ENCODE assay signal across 23 cellular contexts in genomic region chr4:128512767-128513322, GRCh38.
DNase-seq lines count a peak whose midpoint lies in the region; ATAC-seq, FAIRE-seq and TF ChIP-seq lines count a peak whose summit lies in the region.
"Had no signal": no experiment of that assay in that cellular context is flagged by ENCODE, and none has a peak within 500 bp of the region (broad histone marks: within the 10 kb centered on the region; RNA-seq: fewer than 3 reads in every experiment).

No MANE protein-coding gene starts in this region.

- H3K79me2 ChIP-seq in K562 (ENCODE audit: control insufficient read depth, insufficient read depth, low read length): no peaks in the 10 kb centered on the region

- H3K27ac Mint-ChIP-seq in activated T-cell treated with anti-CD3 and anti-CD28 coated beads, Interleukin-2, amount 50 U/mL, for 72 hours: peak overlapping the region; percentile 36
- H3K27ac Mint-ChIP-seq in activated T-cell treated with anti-CD3 and anti-CD28 coated beads, Interleukin-2, amount 50 U/mL, for 24 hours: no peak overlapping the region
- peak overlapping the region; percentile 33 to 98 for H3K27ac Mint-ChIP-seq in stimulated activated naive CD8-positive, alpha-beta T cell treated with anti-CD3 and anti-CD28 coated beads, Interleukin-15, amount 100 ng/mL, for 72 hours
- H3K27ac Mint-ChIP-seq: activated B cell treated with CpG ODN at 0.5 μM for 24 hours had no signal

- H3K4me3 Mint-ChIP-seq in activated T-cell treated with anti-CD3 and anti-CD28 coated beads, Interleukin-2, amount 50 U/mL, for 72 hours: no peak overlapping the region
- H3K4me3 Mint-ChIP-seq in activated T-cell treated with anti-CD3 and anti-CD28 coated beads, Interleukin-2, amount 50 U/mL, for 24 hours: no peak overlapping the region
- H3K4me3 Mint-ChIP-seq in stimulated activated naive CD8-positive, alpha-beta T cell treated with anti-CD3 and anti-CD28 coated beads, Interleukin-15, amount 100 ng/mL, for 72 hours: no peak overlapping the region
- H3K4me3 Mint-ChIP-seq: activated B cell treated with CpG ODN at 0.5 μM for 24 hours, brain had no signal

- intact Hi-C loops in K562 (cut with micrococcal nuclease): loop anchor here (10.0 kb wide), 1 partner anchor 228 kb away; the partner anchor contains the start of gene PGRMC2

- TF ChIP-seq POLR2A in NB4 (IDR thresholded peaks at IDR 0.05; ENCODE audit: extremely low read depth, insufficient read length): no peak
- TF ChIP-seq POLR2A in K562 (conservative IDR thresholded peaks at IDR 0.05): no peak

- H3K36me3 Mint-ChIP-seq in activated T-cell treated with anti-CD3 and anti-CD28 coated beads, Interleukin-2, amount 50 U/mL, for 72 hours (ENCODE audit: insufficient read depth in 2 of 2): peaks cover 7 to 17% of the 10 kb centered on the region in 2 donors
- H3K36me3 Mint-ChIP-seq in activated T-cell treated with anti-CD3 and anti-CD28 coated beads, Interleukin-2, amount 50 U/mL, for 24 hours (ENCODE audit: low read depth): no peaks in the 10 kb centered on the region
- H3K36me3 Mint-ChIP-seq: brain had no signal

- POLR2A ChIA-PET in K562 (lab: Yijun Ruan, JAX): interaction anchor here (0.6 kb wide), 1 partner anchor 58 kb away, joined by 3 read pairs; no protein-coding TSS in a partner anchor

- no peaks in the 10 kb centered on the region for H3K27me3 ChIP-seq in K562 (ENCODE audit: control insufficient read depth in 2 of 2, insufficient read depth in 2 of 2, low read length in 2 of 2)
- H3K27me3 ChIP-seq: dorsolateral prefrontal cortex, esophagus squamous epithelium, sigmoid colon had no signal

- H2AFZ ChIP-seq in K562 (ENCODE audit: low read depth, low read length): 0 out of 2 replicates have a peak overlapping the region, but pooled peaks have one; percentile 44

- TF ChIP-seq CTCF in NB4 (IDR thresholded peaks at IDR 0.05; ENCODE audit: low read depth, low read length) (no peak), K562 (IDR thresholded peaks at IDR 0.05 in 2 of 3, conservative IDR thresholded peaks at IDR 0.05 in 1 of 3; ENCODE audit: insufficient read depth in 2 of 3, low read depth in 1 of 3, low read length in 3 of 3) (no peak)

- no peaks in the 10 kb centered on the region for H3K36me3 ChIP-seq in K562 (ENCODE audit: control insufficient read depth, insufficient read depth, low read length)
- H3K36me3 ChIP-seq: esophagus squamous epithelium, sigmoid colon, thoracic aorta had no signal

- ATAC-seq in activated T-cell treated with anti-CD3 and anti-CD28 coated beads, Interleukin-2, amount 50 U/mL, for 72 hours (replicated peaks in 1 of 2): no peak
- ATAC-seq in K562 (no peak), esophagus mucosa (no peak), HG03159 (IDR thresholded peaks at IDR 0.05; ENCODE audit: unreplicated experiment) (no peak)
- ATAC-seq in stimulated activated naive CD8-positive, alpha-beta T cell treated with anti-CD3 and anti-CD28 coated beads, Interleukin-15, amount 100 ng/mL, for 72 hours: no peak
- ATAC-seq: A549, left cardiac atrium, mucosa of descending colon had no signal

- no peaks in the 10 kb centered on the region for H3K27me3 Mint-ChIP-seq in activated T-cell treated with anti-CD3 and anti-CD28 coated beads, Interleukin-2, amount 50 U/mL, for 72 hours (ENCODE audit: low read depth)
- no peaks in the 10 kb centered on the region for H3K27me3 Mint-ChIP-seq in activated T-cell treated with anti-CD3 and anti-CD28 coated beads, Interleukin-2, amount 50 U/mL, for 24 hours
- H3K27me3 Mint-ChIP-seq in stimulated activated naive CD8-positive, alpha-beta T cell treated with anti-CD3 and anti-CD28 coated beads, Interleukin-15, amount 100 ng/mL, for 72 hours: no peaks in the 10 kb centered on the region
- H3K27me3 Mint-ChIP-seq: brain had no signal

- H3K27ac ChIP-seq in K562 (ENCODE audit: extremely low read depth, low read depth, low read length): no peak overlapping the region; the same call in 2 of the 3 replicates
- H3K27ac ChIP-seq: dorsolateral prefrontal cortex, esophagus squamous epithelium, sigmoid colon, thoracic aorta had no signal

- H3K9ac ChIP-seq in K562 (ENCODE audit: insufficient read depth in 1 of 2, low read depth in 2 of 2, low read length in 2 of 2): no peak overlapping the region
- H3K9ac ChIP-seq: SK-N-SH had no signal

- no peaks in the 10 kb centered on the region for H4K20me1 ChIP-seq in K562 (replicated peaks; ENCODE audit: control insufficient read depth, insufficient read depth, low read length)

- peaks cover 7% of the 10 kb centered on the region; the same call in 1 of the 2 replicates for H3K9me3 ChIP-seq in K562 (replicated peaks; ENCODE audit: control insufficient read depth, insufficient read depth, low read depth, low read length)
- H3K9me3 ChIP-seq: esophagus squamous epithelium, mucosa of descending colon, sigmoid colon, thoracic aorta had no signal

- H3K9me1 ChIP-seq in K562 (ENCODE audit: control insufficient read depth, insufficient read depth, low read length): no peaks in the 10 kb centered on the region

- peaks cover 2 to 34% of the 10 kb centered on the region in 2 experiments; a peak in 4 of 5 replicates for H3K4me1 ChIP-seq in K562 (replicated peaks in 1 of 2; ENCODE audit: control insufficient read depth in 2 of 2, insufficient read depth in 2 of 2, low read length in 2 of 2)

- peaks cover 28% of the 10 kb centered on the region for H3K4me1 Mint-ChIP-seq in activated T-cell treated with anti-CD3 and anti-CD28 coated beads, Interleukin-2, amount 50 U/mL, for 72 hours (ENCODE audit: low read depth)
- H3K4me1 Mint-ChIP-seq in activated T-cell treated with anti-CD3 and anti-CD28 coated beads, Interleukin-2, amount 50 U/mL, for 24 hours (ENCODE audit: low read depth): peaks cover 15% of the 10 kb centered on the region
- peaks cover 39% of the 10 kb centered on the region for H3K4me1 Mint-ChIP-seq in stimulated activated naive CD8-positive, alpha-beta T cell treated with anti-CD3 and anti-CD28 coated beads, Interleukin-15, amount 100 ng/mL, for 72 hours
- H3K4me1 Mint-ChIP-seq: activated B cell treated with CpG ODN at 0.5 μM for 24 hours had no signal

- H3K4me3 ChIP-seq in NB4 (ENCODE audit: low read depth, low read length) (no peak overlapping the region), K562 (no peak overlapping the region)
- H3K4me3 ChIP-seq: A549, dorsolateral prefrontal cortex, esophagus squamous epithelium, mucosa of descending colon, sigmoid colon had no signal

- BruUV-seq in K562 (replicated peaks; lab: Mats Ljungman, UMichigan): no TSS peak

- H3K4me2 ChIP-seq in K562 (ENCODE audit: insufficient read depth, low read length): no peak overlapping the region
- H3K4me2 ChIP-seq: A549, SK-N-SH had no signal

- in situ Hi-C loops in K562 (cut with MboI): no loop called here

- peaks cover 4 to 5% of the 10 kb centered on the region in 2 donors for H3K9me3 Mint-ChIP-seq in activated T-cell treated with anti-CD3 and anti-CD28 coated beads, Interleukin-2, amount 50 U/mL, for 72 hours
- no peaks in the 10 kb centered on the region for H3K9me3 Mint-ChIP-seq in activated T-cell treated with anti-CD3 and anti-CD28 coated beads, Interleukin-2, amount 50 U/mL, for 24 hours
- H3K9me3 Mint-ChIP-seq in stimulated activated naive CD8-positive, alpha-beta T cell treated with anti-CD3 and anti-CD28 coated beads, Interleukin-15, amount 100 ng/mL, for 72 hours: peaks cover 15 to 24% of the 10 kb centered on the region in 2 donors
- H3K9me3 Mint-ChIP-seq: activated B cell treated with CpG ODN at 0.5 μM for 24 hours had no signal

- CTCF ChIA-PET in K562 (lab: Yijun Ruan, JAX; ENCODE audit: low intra/inter-chr PET ratio): no interaction called here

- no peak for FAIRE-seq in K562 (lab: Jason Lieb, UNC)
- FAIRE-seq: A549, G401.6 had no signal

- no peak for DNase-seq in activated T-cell treated with anti-CD3 and anti-CD28 coated beads, Interleukin-2, amount 50 U/mL, for 72 hours
- DNase-seq in activated T-cell treated with anti-CD3 and anti-CD28 coated beads, Interleukin-2, amount 50 U/mL, for 24 hours: no peak
- peak; percentile 89 for DNase-seq in NB4 (ENCODE audit: low read depth)
- DNase-seq in K562 (ENCODE audit: extremely low read depth in 1 of 4, low spot score in 3 of 4): no peak
- DNase-seq in stimulated activated naive CD8-positive, alpha-beta T cell treated with anti-CD3 and anti-CD28 coated beads, Interleukin-15, amount 100 ng/mL, for 72 hours: no peak
- no peak for DNase-seq in DMS53 (lab: John Stamatoyannopoulos, UW)
- DNase-seq: activated B cell treated with CpG ODN at 0.5 μM for 24 hours; activated naive CD4-positive, alpha-beta T cell treated with anti-CD3 and anti-CD28 coated beads for 36 hours; dorsolateral prefrontal cortex; esophagus squamous epithelium; hippocampal formation; left cardiac atrium; mucosa of descending colon; NCI-H1694 treated with DMSO at 0.1 percent for 48 hours; sigmoid colon; SK-N-SH; stimulated activated CD4-positive, alpha-beta T cell treated with anti-CD3 and anti-CD28 coated beads, Interleukin-2, amount 100 ng/mL, for 48 hours had no signal

- no peak for TF ChIP-seq RAD21 in K562 (CRISPR knock-in tag; conservative IDR thresholded peaks at IDR 0.05 in 1 of 2, IDR thresholded peaks at IDR 0.05 in 1 of 2)

- no peak for TF ChIP-seq EP300 in K562 (IDR thresholded peaks at IDR 0.05; ENCODE audit: low read length)

TF ChIP-seq in K562, 482 proteins besides CTCF, POLR2A, EP300 and RAD21 (continues in another document):
- TF ChIP-seq NR2F6 (CRISPR knock-in tag; IDR thresholded peaks at IDR 0.05): no peak
- no peak for TF ChIP-seq ZNF282 (CRISPR knock-in tag; IDR thresholded peaks at IDR 0.05)
- no peak for TF ChIP-seq PML (IDR thresholded peaks at IDR 0.05; ENCODE audit: low read length)
